Comparison of ENCODE assay signal across 23 cellular contexts in the genomic region with DNA sequence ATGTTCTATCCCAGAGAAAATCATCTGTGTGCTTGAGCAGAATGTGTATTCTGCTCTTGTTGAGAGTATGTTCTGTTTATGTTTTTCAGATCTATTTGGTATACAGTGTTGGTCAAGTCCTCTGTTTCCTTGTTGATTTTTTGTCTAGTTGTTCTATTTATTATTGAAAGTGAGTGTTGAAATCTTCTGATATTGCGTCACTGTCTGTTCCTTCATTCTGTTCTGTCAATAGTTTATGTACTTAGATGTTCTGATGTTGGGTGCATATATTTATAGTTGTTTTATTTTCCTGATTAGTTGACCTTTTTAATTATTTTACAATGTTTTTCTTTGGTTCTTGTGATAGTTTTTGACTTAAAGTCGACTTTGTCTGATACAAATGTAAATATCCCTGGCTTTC.
"Had no signal": no experiment of that assay in that cellular context is flagged by ENCODE, and none has a peak within 500 bp of the region (broad histone marks: within the 10 kb centered on the region; RNA-seq: fewer than 3 reads in every experiment).

No MANE protein-coding gene starts in this region.

- H3K27ac ChIP-seq: cardiac muscle cell had no signal

- H3K4me3 Mint-ChIP-seq: activated B cell treated with CpG ODN at 0.5 μM for 24 hours; activated CD4-positive, alpha-beta T cell treated with anti-CD3 and anti-CD28 coated beads, Interleukin-2, amount 10 ng/mL, durations not matched to agents 24 days and 14 days; activated CD8-positive, alpha-beta memory T cell treated with anti-CD3 and anti-CD28 coated beads, Interleukin-2, amount 10 ng/mL, durations not matched to agents 7 days and 5 days; activated naive CD4-positive, alpha-beta T cell treated with anti-CD3 and anti-CD28 coated beads, Interleukin-2, amount 50 U/mL, for 24 hours; activated T-cell treated with anti-CD3 and anti-CD28 coated beads, Interleukin-2, amount 50 U/mL, for 24 hours; activated T-helper 1 cell treated with anti-CD3 and anti-CD28 coated beads, Interleukin-12 subunit alpha, Interleukin-12 subunit beta, Interleukin-2, Interleukin-4 antibody, amounts not matched to agents 30 ng/mL and 10 ng/mL and 1 ng/mL, durations not matched to agents 14 hours and 24 hours and 36 hours; brain; T-helper 1 cell treated with Interleukin-12 subunit alpha and Interleukin-12 subunit beta and Interleukin-4 antibody, amounts not matched to agents 30 μg/mL and 1 μg/mL, for 36 hours had no signal

- H3K27me3 ChIP-seq: cardiac muscle cell, MG63 had no signal

- H3K27ac Mint-ChIP-seq: activated B cell treated with CpG ODN at 0.5 μM for 24 hours; activated CD4-positive, alpha-beta T cell treated with anti-CD3 and anti-CD28 coated beads, Interleukin-2, amount 10 ng/mL, durations not matched to agents 24 days and 14 days; activated CD8-positive, alpha-beta memory T cell treated with anti-CD3 and anti-CD28 coated beads, Interleukin-2, amount 10 ng/mL, durations not matched to agents 7 days and 5 days; activated naive CD4-positive, alpha-beta T cell treated with anti-CD3 and anti-CD28 coated beads, Interleukin-2, amount 50 U/mL, for 24 hours; activated T-cell treated with anti-CD3 and anti-CD28 coated beads, Interleukin-2, amount 50 U/mL, for 24 hours; activated T-helper 1 cell treated with anti-CD3 and anti-CD28 coated beads, Interleukin-12 subunit alpha, Interleukin-12 subunit beta, Interleukin-2, Interleukin-4 antibody, amounts not matched to agents 30 ng/mL and 10 ng/mL and 1 ng/mL, durations not matched to agents 14 hours and 24 hours and 36 hours; brain; T-helper 1 cell treated with Interleukin-12 subunit alpha and Interleukin-12 subunit beta and Interleukin-4 antibody, amounts not matched to agents 30 μg/mL and 1 μg/mL, for 36 hours had no signal

- DNase-seq: activated B cell treated with CpG ODN at 0.5 μM for 24 hours; activated CD4-positive, alpha-beta T cell treated with anti-CD3 and anti-CD28 coated beads for 1 hour; activated CD4-positive, alpha-beta T cell treated with anti-CD3 and anti-CD28 coated beads, Interleukin-2, amount 10 ng/mL, durations not matched to agents 24 days and 14 days; activated CD4-positive, alpha-beta T cell treated with anti-CD3 and anti-CD28 coated beads, Interleukin-2, amount 50 U/mL, for 48 hours; activated CD8-positive, alpha-beta memory T cell treated with anti-CD3 and anti-CD28 coated beads, Interleukin-2, amount 10 ng/mL, durations not matched to agents 7 days and 5 days; activated effector memory CD4-positive, alpha-beta T cell treated with Interleukin-2 at 50 U/mL for 16 hours; activated naive CD4-positive, alpha-beta T cell; activated T-cell treated with anti-CD3 and anti-CD28 coated beads, Interleukin-2, amount 50 U/mL, for 24 hours; amygdala; KG1; MG63; NCI-H1105 treated with DMSO at 0.1 percent for 48 hours; NCI-H1436 treated with DMSO at 0.1 percent for 48 hours; NCI-H187; NCI-H2081; NCI-H510A treated with DMSO at 0.1 percent for 48 hours; PC-3; SHP77 treated with DMSO at 0.1 percent for 48 hours had no signal

- H3K27me3 Mint-ChIP-seq: activated B cell treated with CpG ODN at 0.5 μM for 24 hours; activated CD4-positive, alpha-beta T cell treated with anti-CD3 and anti-CD28 coated beads, Interleukin-2, amount 10 ng/mL, durations not matched to agents 24 days and 14 days; activated CD8-positive, alpha-beta memory T cell treated with anti-CD3 and anti-CD28 coated beads, Interleukin-2, amount 10 ng/mL, durations not matched to agents 7 days and 5 days; activated T-cell treated with anti-CD3 and anti-CD28 coated beads, Interleukin-2, amount 50 U/mL, for 24 hours had no signal

- ATAC-seq: activated CD8-positive, alpha-beta memory T cell treated with anti-CD3 and anti-CD28 coated beads, Interleukin-2, amount 10 ng/mL, durations not matched to agents 7 days and 5 days; PC-3 had no signal

- H3K36me3 ChIP-seq: MG63 had no signal

- H3K9me3 ChIP-seq: MG63 had no signal

- H3K4me1 Mint-ChIP-seq: activated B cell treated with CpG ODN at 0.5 μM for 24 hours; activated CD4-positive, alpha-beta T cell treated with anti-CD3 and anti-CD28 coated beads, Interleukin-2, amount 10 ng/mL, durations not matched to agents 24 days and 14 days; activated CD8-positive, alpha-beta memory T cell treated with anti-CD3 and anti-CD28 coated beads, Interleukin-2, amount 10 ng/mL, durations not matched to agents 7 days and 5 days; activated naive CD4-positive, alpha-beta T cell treated with anti-CD3 and anti-CD28 coated beads, Interleukin-2, amount 50 U/mL, for 24 hours; brain had no signal

- H3K4me3 ChIP-seq: cardiac muscle cell, MG63 had no signal

- H3K36me3 Mint-ChIP-seq: activated CD8-positive, alpha-beta memory T cell treated with anti-CD3 and anti-CD28 coated beads, Interleukin-2, amount 10 ng/mL, durations not matched to agents 7 days and 5 days; brain had no signal
